20 cellular contexts compared by ENCODE assay signal in the genomic region with DNA sequence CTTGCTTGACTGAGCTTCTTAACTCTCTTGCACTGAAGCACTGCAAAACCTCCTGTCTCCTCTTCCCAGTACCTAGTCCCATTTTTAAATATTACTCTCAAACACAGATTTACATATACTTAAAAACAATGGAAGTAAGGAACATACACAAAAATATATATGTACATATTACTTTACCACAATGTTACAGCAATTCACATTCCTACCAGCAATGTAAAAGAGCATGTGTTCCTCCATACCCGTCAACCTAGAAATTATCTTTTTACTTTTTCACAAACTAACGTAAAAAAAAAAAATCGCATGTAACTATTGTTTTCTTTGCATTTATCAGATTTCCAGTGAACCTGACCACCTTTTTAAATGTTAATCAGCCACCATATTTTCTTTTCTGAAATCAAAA.
DNase-seq lines count a peak whose midpoint lies in the region; ATAC-seq, FAIRE-seq and TF ChIP-seq lines count a peak whose summit lies in the region.
"Had no signal": no experiment of that assay in that cellular context is flagged by ENCODE, and none has a peak within 500 bp of the region (broad histone marks: within the 10 kb centered on the region; RNA-seq: fewer than 3 reads in every experiment).

No MANE protein-coding gene starts in this region.

- ATAC-seq in activated T-cell treated with anti-CD3 and anti-CD28 coated beads, Interleukin-2, amount 50 U/mL, for 72 hours (replicated peaks in 1 of 2) = no peak
- no peak for ATAC-seq in esophagus mucosa
- ATAC-seq in pancreas = no peak

- no peaks in the 10 kb centered on the region for H3K27me3 Mint-ChIP-seq in activated T-cell treated with anti-CD3 and anti-CD28 coated beads, Interleukin-2, amount 50 U/mL, for 72 hours (ENCODE audit: low read depth)
- no peaks in the 10 kb centered on the region for H3K27me3 Mint-ChIP-seq in mesothelial cell of epicardium (ENCODE audit: low read depth)
- H3K27me3 Mint-ChIP-seq in type B pancreatic cell = no peaks in the 10 kb centered on the region
- H3K27me3 Mint-ChIP-seq: B cell had no signal

- peak overlapping the region; percentile 20 for H3K27ac Mint-ChIP-seq in activated T-cell treated with anti-CD3 and anti-CD28 coated beads, Interleukin-2, amount 50 U/mL, for 72 hours
- peak overlapping the region; percentile 23 for H3K27ac Mint-ChIP-seq in mesothelial cell of epicardium
- H3K27ac Mint-ChIP-seq in type B pancreatic cell = no peak overlapping the region
- H3K27ac Mint-ChIP-seq: B cell had no signal

- no peaks in the 10 kb centered on the region for H3K9me3 Mint-ChIP-seq in activated T-cell treated with anti-CD3 and anti-CD28 coated beads, Interleukin-2, amount 50 U/mL, for 72 hours
- H3K9me3 Mint-ChIP-seq in mesothelial cell of epicardium (no peaks in the 10 kb centered on the region), type B pancreatic cell (no peaks in the 10 kb centered on the region)

- peaks cover 0 to 3% of the 10 kb centered on the region in 2 donors for H3K36me3 Mint-ChIP-seq in activated T-cell treated with anti-CD3 and anti-CD28 coated beads, Interleukin-2, amount 50 U/mL, for 72 hours (ENCODE audit: insufficient read depth in 2 of 2)
- peaks cover 29% of the 10 kb centered on the region for H3K36me3 Mint-ChIP-seq in mesothelial cell of epicardium
- H3K36me3 Mint-ChIP-seq in type B pancreatic cell = peaks cover 34% of the 10 kb centered on the region

- no peak for TF ChIP-seq POLR2A in esophagus squamous epithelium (IDR thresholded peaks at IDR 0.05)

- intact Hi-C loops in esophagus squamous epithelium (cut with DNase I) = no loop called here
- intact Hi-C loops in pancreas (cut with DNase I) = no loop called here

- H3K27me3 ChIP-seq in esophagus squamous epithelium (no peaks in the 10 kb centered on the region), pancreas (no peaks in the 10 kb centered on the region)

- H3K4me1 Mint-ChIP-seq in activated T-cell treated with anti-CD3 and anti-CD28 coated beads, Interleukin-2, amount 50 U/mL, for 72 hours (ENCODE audit: low read depth) = no peaks in the 10 kb centered on the region
- H3K4me1 Mint-ChIP-seq in mesothelial cell of epicardium (no peaks in the 10 kb centered on the region), type B pancreatic cell (ENCODE audit: unreplicated experiment) (no peaks in the 10 kb centered on the region)
- H3K4me1 Mint-ChIP-seq: B cell had no signal

- no peak overlapping the region for H3K4me3 ChIP-seq in epithelial cell of esophagus (ENCODE audit: low read length)
- H3K4me3 ChIP-seq in esophagus squamous epithelium = no peak overlapping the region
- H3K4me3 ChIP-seq in pancreas = no peak overlapping the region

- no peaks in the 10 kb centered on the region for H3K4me1 ChIP-seq in esophagus squamous epithelium
- no peaks in the 10 kb centered on the region for H3K4me1 ChIP-seq in pancreas

- H3K4me3 Mint-ChIP-seq in activated T-cell treated with anti-CD3 and anti-CD28 coated beads, Interleukin-2, amount 50 U/mL, for 72 hours = no peak overlapping the region
- H3K4me3 Mint-ChIP-seq in mesothelial cell of epicardium (no peak overlapping the region), type B pancreatic cell (no peak overlapping the region)
- H3K4me3 Mint-ChIP-seq: B cell had no signal

- H3K36me3 ChIP-seq in esophagus squamous epithelium (peaks cover 0 to 88% (median 0%) of the 10 kb centered on the region in 3 donors), pancreas (peaks cover 0 to 6% (median 0%) of the 10 kb centered on the region in 3 donors)

- H3K27ac ChIP-seq in esophagus squamous epithelium = no peak overlapping the region
- H3K27ac ChIP-seq in pancreas = no peak overlapping the region
- H3K27ac ChIP-seq: 22Rv1 had no signal

- FAIRE-seq in pancreas (lab: Jason Lieb, UNC) = no peak

- no peak for DNase-seq in activated T-cell treated with anti-CD3 and anti-CD28 coated beads, Interleukin-2, amount 50 U/mL, for 72 hours
- no peak for DNase-seq in activated T-cell treated with anti-CD3 and anti-CD28 coated beads, Interleukin-2, amount 50 U/mL, for 1 hour
- DNase-seq in epithelial cell of esophagus (ENCODE audit: low read depth) = no peak
- DNase-seq in mesothelial cell of epicardium (ENCODE audit: low spot score in 2 of 2, unreplicated experiment in 2 of 2) = no peak
- DNase-seq in type B pancreatic cell (ENCODE audit: extremely low spot score, unreplicated experiment) = no peak
- DNase-seq in esophagus squamous epithelium (lab: John Stamatoyannopoulos, UW) = no peak
- DNase-seq in pancreas = no peak
- DNase-seq: COR-L47, DMS 273 treated with DMSO at 0.1 percent for 48 hours, GDM1, HCEC 1CT, NCI-H1105, NCI-H2081, NCI-H2171 treated with DMSO at 0.1 percent for 48 hours, NCI-H446, NCI-H748 treated with DMSO at 0.1 percent for 48 hours, Right ventricle myocardium superior had no signal

- TF ChIP-seq CTCF in epithelial cell of esophagus (IDR thresholded peaks at IDR 0.05; ENCODE audit: insufficient read depth, low read depth, low read length, missing control alignments) (peak; percentile 12), mesothelial cell of epicardium (IDR thresholded peaks at IDR 0.05; ENCODE audit: unreplicated experiment) (peak; percentile 29), type B pancreatic cell (conservative IDR thresholded peaks at IDR 0.05) (peak; percentile 18), esophagus squamous epithelium (IDR thresholded peaks at IDR 0.05) (no peak), pancreas (IDR thresholded peaks at IDR 0.05) (no peak)

- no peaks in the 10 kb centered on the region for H3K9me3 ChIP-seq in esophagus squamous epithelium
- H3K9me3 ChIP-seq in pancreas = no peaks in the 10 kb centered on the region

- WGBS in esophagus squamous epithelium, 2 donors = 92 to 95% methylated on average over 3 of the region's 3 CpGs
- 77 to 82% methylated on average over 3 of the region's 3 CpGs for WGBS in pancreas, 2 donors

Comparison
In these comparisons a context has a peak if more than half of its experiments do, and no peak if none do; other contexts are left out.
1. CTCF ChIP-seq: peak in epithelial cell of esophagus (single experiment), mesothelial cell of epicardium (single experiment) and type B pancreatic cell (single experiment); none in esophagus squamous epithelium (0 of 6) and pancreas (0 of 4).